Comparison of ENCODE assay signal across 1 cellular context in genomic region chr2:160085662-160086061, GRCh38.
TF ChIP-seq lines count a peak whose summit lies in the region.

No MANE protein-coding gene starts in this region.

TF ChIP-seq in HepG2, 621 proteins besides CTCF, POLR2A, EP300 and RAD21:
- TF ChIP-seq FIP1L1 (IDR thresholded peaks at IDR 0.05; ENCODE audit: borderline replicate concordance, insufficient read depth, low read depth, low read length) (no peak), TSC22D2 (CRISPR knock-in tag; IDR thresholded peaks at IDR 0.05; ENCODE audit: borderline replicate concordance) (no peak), MXI1 (IDR thresholded peaks at IDR 0.05; ENCODE audit: borderline replicate concordance, low read depth, low read length) (no peak), DZIP1 (CRISPR knock-in tag; IDR thresholded peaks at IDR 0.05) (no peak), SNAPC4 (CRISPR knock-in tag; IDR thresholded peaks at IDR 0.05) (no peak), SETDB1 (CRISPR knock-in tag; IDR thresholded peaks at IDR 0.05; ENCODE audit: borderline replicate concordance) (no peak), ZNF232 (CRISPR knock-in tag; IDR thresholded peaks at IDR 0.05; ENCODE audit: borderline replicate concordance) (no peak), RELA (CRISPR knock-in tag; IDR thresholded peaks at IDR 0.05) (no peak), ZNF572 (CRISPR knock-in tag; IDR thresholded peaks at IDR 0.05) (no peak), ZNF276 (CRISPR knock-in tag; IDR thresholded peaks at IDR 0.05; ENCODE audit: low read depth) (no peak)
TF ChIP-seq in HepG2: peak in this region for 0.
